10 cellular contexts compared by ENCODE assay signal in the genomic region with DNA sequence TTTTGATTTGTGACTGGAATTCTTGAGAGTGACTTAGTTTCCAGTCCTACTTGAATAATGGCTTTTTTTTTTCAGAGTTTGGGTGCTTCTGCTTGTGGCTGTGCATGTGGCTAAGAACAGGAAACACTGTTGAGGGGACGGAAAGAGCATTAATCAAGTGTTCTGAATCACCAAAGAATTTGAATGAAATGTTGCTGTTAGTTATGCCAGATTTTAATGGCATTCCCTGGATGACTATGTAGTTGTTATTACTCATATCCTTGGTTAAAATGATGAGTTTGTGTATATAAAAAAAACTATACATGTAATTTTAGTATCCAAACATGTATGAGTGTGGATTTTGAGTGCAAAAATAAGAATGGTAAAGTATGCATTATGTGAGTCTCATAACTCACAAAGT.
DNase-seq lines count a peak whose midpoint lies in the region; ATAC-seq lines count a peak whose summit lies in the region.
"Had no signal": no experiment of that assay in that cellular context is flagged by ENCODE, and none has a peak within 500 bp of the region (broad histone marks: within the 10 kb centered on the region; RNA-seq: fewer than 3 reads in every experiment).

No MANE protein-coding gene starts in this region.

- H3K36me3 ChIP-seq in mesenchymal stem cell (ENCODE audit: control insufficient read depth in 1 of 2, insufficient read depth in 2 of 2, low read depth in 1 of 2, low read length in 2 of 2) = no peaks in the 10 kb centered on the region

- peaks cover 2% of the 10 kb centered on the region for H3K4me1 ChIP-seq in mesenchymal stem cell (ENCODE audit: control insufficient read depth, insufficient read depth, low read depth, low read length)

- no peak overlapping the region for H3K18ac ChIP-seq in mesenchymal stem cell (ENCODE audit: low read depth in 1 of 2, low read length in 2 of 2)

- no peak overlapping the region for H2AFZ ChIP-seq in mesenchymal stem cell (ENCODE audit: low read depth, low read length)

- H3K23ac ChIP-seq in mesenchymal stem cell (ENCODE audit: low read length in 2 of 2) = no peak overlapping the region

- H2BK12ac ChIP-seq in mesenchymal stem cell (ENCODE audit: low read length in 2 of 2) = no peak overlapping the region

- no peak overlapping the region for H3K14ac ChIP-seq in mesenchymal stem cell (ENCODE audit: low read length in 2 of 2)

- no peak overlapping the region for H4K91ac ChIP-seq in mesenchymal stem cell (ENCODE audit: low read length)

- no peak overlapping the region for H3K9ac ChIP-seq in mesenchymal stem cell (ENCODE audit: low read length)

- peak; percentile 81 for DNase-seq in Daoy (ENCODE audit: low read depth)
- DNase-seq in HS-5 (ENCODE audit: low read depth) = peak; percentile 85
- peak; percentile 90 for DNase-seq in amniotic epithelial cell (ENCODE audit: low read depth)
- peak; percentile 79 for DNase-seq in mesenchymal stem cell
- DNase-seq in NCI-H82 treated with DMSO at 0.1 percent for 48 hours (lab: John Stamatoyannopoulos, UW; ENCODE audit: unreplicated experiment) = no peak
- no peak for DNase-seq in iPS-NIHi7 (ENCODE audit: extremely low spot score)
- DNase-seq in SW480 (ENCODE audit: low spot score) = no peak
- DNase-seq: dorsolateral prefrontal cortex, NCI-H524 treated with DMSO at 0.1 percent for 48 hours had no signal

- H2BK5ac ChIP-seq in mesenchymal stem cell (ENCODE audit: low read depth, low read length, poor library complexity, severe bottlenecking) = no peak overlapping the region

- H3K27ac ChIP-seq in mesenchymal stem cell (ENCODE audit: low read length, poor library complexity, severe bottlenecking) = peak overlapping the region; percentile 43
- H3K27ac ChIP-seq: dorsolateral prefrontal cortex had no signal

- 5% methylated on average over 1 of the region's 1 CpG for WGBS in mesenchymal stem cell

- H2AK5ac ChIP-seq in mesenchymal stem cell (ENCODE audit: low read length, severe bottlenecking) = no peak overlapping the region

- no peak overlapping the region for H2BK15ac ChIP-seq in mesenchymal stem cell (ENCODE audit: low read depth, poor library complexity, severe bottlenecking)

- no peak overlapping the region for H3K4me3 ChIP-seq in mesenchymal stem cell (ENCODE audit: insufficient read depth in 1 of 2, low read depth in 1 of 2, low read length in 2 of 2)
- H3K4me3 ChIP-seq: dorsolateral prefrontal cortex had no signal

- ATAC-seq in GM21529 (IDR thresholded peaks at IDR 0.05; ENCODE audit: unreplicated experiment) = no peak

- no peaks in the 10 kb centered on the region for H3K27me3 ChIP-seq in mesenchymal stem cell (ENCODE audit: control insufficient read depth in 1 of 2, insufficient read depth in 1 of 2, low read length in 2 of 2)
- H3K27me3 ChIP-seq: dorsolateral prefrontal cortex had no signal

- no peak overlapping the region for H3K4me2 ChIP-seq in mesenchymal stem cell (ENCODE audit: low read length, poor library complexity, severe bottlenecking)

- no peaks in the 10 kb centered on the region for H3K79me1 ChIP-seq in mesenchymal stem cell (replicated peaks; ENCODE audit: low read length, poor library complexity, severe bottlenecking)

- H3K4ac ChIP-seq in mesenchymal stem cell (ENCODE audit: low read depth in 1 of 2, low read length in 2 of 2) = no peak overlapping the region

- H2BK120ac ChIP-seq in mesenchymal stem cell (ENCODE audit: low read depth, low read length) = no peak overlapping the region

- no peaks in the 10 kb centered on the region for H3K9me3 ChIP-seq in mesenchymal stem cell (ENCODE audit: control insufficient read depth, low read length)

- H4K8ac ChIP-seq in mesenchymal stem cell (ENCODE audit: low read length) = no peak overlapping the region

Comparison
In these comparisons a context has a peak if more than half of its experiments do, and no peak if none do; other contexts are left out.
1. DNase-seq: peak in Daoy (single experiment), HS-5 (single experiment), amniotic epithelial cell (single experiment) and mesenchymal stem cell (single experiment); none in NCI-H82 treated with DMSO at 0.1 percent for 48 hours (single experiment), iPS-NIHi7 (single experiment) and SW480 (single experiment).